Comparison of ENCODE assay signal across 8 cellular contexts in genomic region chr2:108447947-108448677, GRCh38. TPM values are rescaled to one million over a fixed set of nuclear protein-coding genes. Genes with fewer than 3 reads are reported as not detected.
A peak's percentile ranks its signal among the peaks of the same experiment; 100 is the strongest.
DNase-seq lines count a peak whose midpoint lies in the region; ATAC-seq, FAIRE-seq and TF ChIP-seq lines count a peak whose summit lies in the region.

No MANE protein-coding gene starts in this region.

- no peaks in the 10 kb centered on the region for H3K36me3 ChIP-seq in hepatocyte (replicated peaks; ENCODE audit: insufficient read depth, low read depth)
- no peaks in the 10 kb centered on the region for H3K36me3 ChIP-seq in small intestine (ENCODE audit: control insufficient read depth in 2 of 2, insufficient read depth in 2 of 2, low read length in 2 of 2)

- DNase-seq in stimulated activated naive CD8-positive, alpha-beta T cell treated with anti-CD3 and anti-CD28 coated beads, Interleukin-15, Interleukin-2, amounts not matched to agents 100 U/mL and 50 U/mL, for 24 hours = no peak
- DNase-seq in hepatocyte (ENCODE audit: low spot score) = no peak
- peak; percentile 47 for DNase-seq in small intestine
- no peak for DNase-seq in pons (ENCODE audit: low spot score)

- no peak for ATAC-seq in stimulated activated naive CD8-positive, alpha-beta T cell treated with anti-CD3 and anti-CD28 coated beads, Interleukin-15, Interleukin-2, amounts not matched to agents 100 U/mL and 50 U/mL, for 24 hours
- ATAC-seq in GM19023 (IDR thresholded peaks at IDR 0.05; ENCODE audit: unreplicated experiment) (no peak), HG02970 (IDR thresholded peaks at IDR 0.05; ENCODE audit: low FRiP score, unreplicated experiment) (no peak)

- peaks cover 28% of the 10 kb centered on the region for H3K79me2 ChIP-seq in hepatocyte

- H3K27me3 ChIP-seq in hepatocyte (no peaks in the 10 kb centered on the region), small intestine (ENCODE audit: control insufficient read depth in 2 of 2, insufficient read depth in 2 of 2, low read length in 2 of 2) (no peaks in the 10 kb centered on the region)

- H3K4me3 ChIP-seq in hepatocyte (peak overlapping the region; percentile 59), small intestine (ENCODE audit: low read depth in 1 of 2, low read length in 2 of 2) (peak overlapping the region; percentile 66 to 89)

- no peaks in the 10 kb centered on the region for H3K9me3 Mint-ChIP-seq in stimulated activated naive CD8-positive, alpha-beta T cell treated with anti-CD3 and anti-CD28 coated beads, Interleukin-15, Interleukin-2, amounts not matched to agents 100 ng/mL and 50 ng/mL, for 24 hours

- H3K4me2 ChIP-seq in hepatocyte = peak overlapping the region; percentile 85

- peaks cover 6% of the 10 kb centered on the region for H3K4me1 ChIP-seq in hepatocyte (ENCODE audit: insufficient read depth)
- H3K4me1 ChIP-seq in small intestine (ENCODE audit: control insufficient read depth in 2 of 2, insufficient read depth in 1 of 2, low read depth in 1 of 2, low read length in 1 of 2) = peaks cover 0 to 7% of the 10 kb centered on the region in 2 donors

- 42% methylated on average over 23 of the region's 23 CpGs for WGBS in hepatocyte (ENCODE audit: low lambda C conversion rate, missing lambda C conversion rate)
- 32 to 46% (median 43%) methylated on average over 20 to 23 of the region's 23 CpGs for WGBS in small intestine, 3 donors

- no peaks in the 10 kb centered on the region for H4K20me1 ChIP-seq in hepatocyte (ENCODE audit: insufficient read depth, poor library complexity, severe bottlenecking)

- peaks cover 14% of the 10 kb centered on the region for H3K36me3 Mint-ChIP-seq in stimulated activated naive CD8-positive, alpha-beta T cell treated with anti-CD3 and anti-CD28 coated beads, Interleukin-15, Interleukin-2, amounts not matched to agents 100 ng/mL and 50 ng/mL, for 24 hours (ENCODE audit: low read depth)

- no peak for FAIRE-seq in small intestine (lab: Jason Lieb, UNC)

- H3K27ac Mint-ChIP-seq in stimulated activated naive CD8-positive, alpha-beta T cell treated with anti-CD3 and anti-CD28 coated beads, Interleukin-15, Interleukin-2, amounts not matched to agents 100 ng/mL and 50 ng/mL, for 24 hours = peak overlapping the region; percentile 94

- TF ChIP-seq CTCF in VCaP (conservative IDR thresholded peaks at IDR 0.05) = no peak
- TF ChIP-seq CTCF in hepatocyte (IDR thresholded peaks at IDR 0.05; ENCODE audit: poor library complexity) = no peak

- peak overlapping the region; percentile 88 for H2AFZ ChIP-seq in hepatocyte

- H3K9me3 ChIP-seq in hepatocyte (ENCODE audit: low read depth) (no peaks in the 10 kb centered on the region), small intestine (ENCODE audit: control insufficient read depth, low read depth) (no peaks in the 10 kb centered on the region)

- H3K9me2 ChIP-seq in hepatocyte (replicated peaks; ENCODE audit: insufficient read depth) = no peaks in the 10 kb centered on the region

- H3K4me3 Mint-ChIP-seq in stimulated activated naive CD8-positive, alpha-beta T cell treated with anti-CD3 and anti-CD28 coated beads, Interleukin-15, Interleukin-2, amounts not matched to agents 100 ng/mL and 50 ng/mL, for 24 hours = peak overlapping the region; percentile 98

- H3K27ac ChIP-seq in VCaP = peak overlapping the region; percentile 93
- peak overlapping the region; percentile 96 for H3K27ac ChIP-seq in hepatocyte
- peak overlapping the region; percentile 82 to 91 for H3K27ac ChIP-seq in small intestine (ENCODE audit: low read depth in 1 of 2, low read length in 1 of 2)

- peaks cover 50% of the 10 kb centered on the region for H3K4me1 Mint-ChIP-seq in stimulated activated naive CD8-positive, alpha-beta T cell treated with anti-CD3 and anti-CD28 coated beads, Interleukin-15, Interleukin-2, amounts not matched to agents 100 ng/mL and 50 ng/mL, for 24 hours (ENCODE audit: low read depth)

- H3K27me3 Mint-ChIP-seq in stimulated activated naive CD8-positive, alpha-beta T cell treated with anti-CD3 and anti-CD28 coated beads, Interleukin-15, Interleukin-2, amounts not matched to agents 100 ng/mL and 50 ng/mL, for 24 hours = no peaks in the 10 kb centered on the region

RNA-seq across cellular contexts. Expression of gene GCC2, which starts 0.9 kb away (rescaled TPM):
- 39.4 and 44.6 TPM in 2 replicates for total RNA-seq in hepatocyte
- polyA plus RNA-seq in hepatocyte (48.1 and 53.7 TPM in 2 replicates), small intestine (10 to 100 TPM; 14.0 to 15.7 (median 14.6) TPM)
